ENCODE assay signal across 2 cellular contexts in genomic region chr12:120539303-120539702, GRCh38.
TF ChIP-seq lines count a peak whose summit lies in the region.

No MANE protein-coding gene starts in this region.

TF ChIP-seq in liver, 16 proteins besides CTCF, POLR2A, EP300 and RAD21 (continued from another document):
- TF ChIP-seq TAF1 (conservative IDR thresholded peaks at IDR 0.05): no peak

TF ChIP-seq in GM23338, 12 proteins besides CTCF, POLR2A, EP300 and RAD21 (continued from another document):
- TF ChIP-seq, protein P1, sequence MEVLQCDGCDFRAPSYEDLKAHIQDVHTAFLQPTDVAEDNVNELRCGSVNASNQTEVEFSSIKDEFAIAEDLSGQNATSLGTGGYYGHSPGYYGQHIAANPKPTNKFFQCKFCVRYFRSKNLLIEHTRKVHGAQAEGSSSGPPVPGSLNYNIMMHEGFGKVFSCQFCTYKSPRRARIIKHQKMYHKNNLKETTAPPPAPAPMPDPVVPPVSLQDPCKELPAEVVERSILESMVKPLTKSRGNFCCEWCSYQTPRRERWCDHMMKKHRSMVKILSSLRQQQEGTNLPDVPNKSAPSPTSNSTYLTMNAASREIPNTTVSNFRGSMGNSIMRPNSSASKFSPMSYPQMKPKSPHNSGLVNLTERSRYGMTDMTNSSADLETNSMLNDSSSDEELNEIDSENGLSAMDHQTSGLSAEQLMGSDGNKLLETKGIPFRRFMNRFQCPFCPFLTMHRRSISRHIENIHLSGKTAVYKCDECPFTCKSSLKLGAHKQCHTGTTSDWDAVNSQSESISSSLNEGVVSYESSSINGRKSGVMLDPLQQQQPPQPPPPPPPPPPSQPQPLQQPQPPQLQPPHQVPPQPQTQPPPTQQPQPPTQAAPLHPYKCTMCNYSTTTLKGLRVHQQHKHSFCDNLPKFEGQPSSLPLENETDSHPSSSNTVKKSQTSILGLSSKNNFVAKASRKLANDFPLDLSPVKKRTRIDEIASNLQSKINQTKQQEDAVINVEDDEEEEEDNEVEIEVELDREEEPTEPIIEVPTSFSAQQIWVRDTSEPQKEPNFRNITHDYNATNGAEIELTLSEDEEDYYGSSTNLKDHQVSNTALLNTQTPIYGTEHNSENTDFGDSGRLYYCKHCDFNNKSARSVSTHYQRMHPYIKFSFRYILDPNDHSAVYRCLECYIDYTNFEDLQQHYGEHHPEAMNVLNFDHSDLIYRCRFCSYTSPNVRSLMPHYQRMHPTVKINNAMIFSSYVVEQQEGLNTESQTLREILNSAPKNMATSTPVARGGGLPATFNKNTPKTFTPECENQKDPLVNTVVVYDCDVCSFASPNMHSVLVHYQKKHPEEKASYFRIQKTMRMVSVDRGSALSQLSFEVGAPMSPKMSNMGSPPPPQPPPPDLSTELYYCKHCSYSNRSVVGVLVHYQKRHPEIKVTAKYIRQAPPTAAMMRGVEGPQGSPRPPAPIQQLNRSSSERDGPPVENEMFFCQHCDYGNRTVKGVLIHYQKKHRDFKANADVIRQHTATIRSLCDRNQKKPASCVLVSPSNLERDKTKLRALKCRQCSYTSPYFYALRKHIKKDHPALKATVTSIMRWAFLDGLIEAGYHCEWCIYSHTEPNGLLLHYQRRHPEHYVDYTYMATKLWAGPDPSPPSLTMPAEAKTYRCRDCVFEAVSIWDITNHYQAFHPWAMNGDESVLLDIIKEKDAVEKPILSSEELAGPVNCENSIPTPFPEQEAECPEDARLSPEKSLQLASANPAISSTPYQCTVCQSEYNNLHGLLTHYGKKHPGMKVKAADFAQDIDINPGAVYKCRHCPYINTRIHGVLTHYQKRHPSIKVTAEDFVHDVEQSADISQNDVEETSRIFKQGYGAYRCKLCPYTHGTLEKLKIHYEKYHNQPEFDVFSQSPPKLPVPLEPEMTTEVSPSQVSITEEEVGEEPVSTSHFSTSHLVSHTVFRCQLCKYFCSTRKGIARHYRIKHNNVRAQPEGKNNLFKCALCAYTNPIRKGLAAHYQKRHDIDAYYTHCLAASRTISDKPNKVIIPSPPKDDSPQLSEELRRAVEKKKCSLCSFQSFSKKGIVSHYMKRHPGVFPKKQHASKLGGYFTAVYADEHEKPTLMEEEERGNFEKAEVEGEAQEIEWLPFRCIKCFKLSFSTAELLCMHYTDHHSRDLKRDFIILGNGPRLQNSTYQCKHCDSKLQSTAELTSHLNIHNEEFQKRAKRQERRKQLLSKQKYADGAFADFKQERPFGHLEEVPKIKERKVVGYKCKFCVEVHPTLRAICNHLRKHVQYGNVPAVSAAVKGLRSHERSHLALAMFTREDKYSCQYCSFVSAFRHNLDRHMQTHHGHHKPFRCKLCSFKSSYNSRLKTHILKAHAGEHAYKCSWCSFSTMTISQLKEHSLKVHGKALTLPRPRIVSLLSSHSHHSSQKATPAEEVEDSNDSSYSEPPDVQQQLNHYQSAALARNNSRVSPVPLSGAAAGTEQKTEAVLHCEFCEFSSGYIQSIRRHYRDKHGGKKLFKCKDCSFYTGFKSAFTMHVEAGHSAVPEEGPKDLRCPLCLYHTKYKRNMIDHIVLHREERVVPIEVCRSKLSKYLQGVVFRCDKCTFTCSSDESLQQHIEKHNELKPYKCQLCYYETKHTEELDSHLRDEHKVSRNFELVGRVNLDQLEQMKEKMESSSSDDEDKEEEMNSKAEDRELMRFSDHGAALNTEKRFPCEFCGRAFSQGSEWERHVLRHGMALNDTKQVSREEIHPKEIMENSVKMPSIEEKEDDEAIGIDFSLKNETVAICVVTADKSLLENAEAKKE (CRISPR knock-in tag; IDR thresholded peaks at IDR 0.05): no peak
